Comparison of ENCODE assay signal across 23 cellular contexts in genomic region chr21:46645840-46646239, GRCh38. TPM values are rescaled to one million over a fixed set of nuclear protein-coding genes. Genes with fewer than 3 reads are reported as not detected.
"Had no signal": no experiment of that assay in that cellular context is flagged by ENCODE, and none has a peak within 500 bp of the region (broad histone marks: within the 10 kb centered on the region; RNA-seq: fewer than 3 reads in every experiment).

No MANE protein-coding gene starts in this region.

- H3K9me3 Mint-ChIP-seq: activated CD4-positive, alpha-beta memory T cell treated with anti-CD3 and anti-CD28 coated beads, Interleukin-2, amount 10 ng/mL, durations not matched to agents 7 days and 5 days; activated CD4-positive, alpha-beta T cell treated with anti-CD3 and anti-CD28 coated beads, Interleukin-2, amount 10 ng/mL, durations not matched to agents 7 days and 5 days; activated naive CD4-positive, alpha-beta T cell treated with anti-CD3 and anti-CD28 coated beads for 36 hours; activated T-cell treated with anti-CD3 and anti-CD28 coated beads, Interleukin-2, amount 50 U/mL, for 4 hours; T-helper 1 cell treated with Interleukin-12 subunit alpha and Interleukin-12 subunit beta and Interleukin-4 antibody, amounts not matched to agents 30 μg/mL and 1 μg/mL, for 36 hours had no signal

- ATAC-seq: activated CD4-positive, CD25-positive, alpha-beta regulatory T cell treated with anti-CD3 and anti-CD28 coated beads, Interleukin-2, amount 50 U/mL, for 24 hours; activated T-cell treated with anti-CD3 and anti-CD28 coated beads, Interleukin-2, amount 50 U/mL, for 4 hours; body of pancreas; PC-3 had no signal

- H3K27me3 Mint-ChIP-seq: activated CD4-positive, alpha-beta memory T cell treated with anti-CD3 and anti-CD28 coated beads, Interleukin-2, amount 10 ng/mL, durations not matched to agents 7 days and 5 days; activated CD4-positive, alpha-beta T cell treated with anti-CD3 and anti-CD28 coated beads, Interleukin-2, amount 10 ng/mL, durations not matched to agents 7 days and 5 days had no signal

- H3K27ac ChIP-seq: ascending aorta, body of pancreas, SJSA1 had no signal

- DNase-seq: activated CD4-positive, alpha-beta memory T cell treated with anti-CD3 and anti-CD28 coated beads, Interleukin-2, amount 10 ng/mL, durations not matched to agents 7 days and 5 days; activated CD4-positive, alpha-beta T cell treated with anti-CD3 and anti-CD28 coated beads, Interleukin-2, amount 10 ng/mL, durations not matched to agents 7 days and 5 days; activated gamma-delta T cell; activated naive CD4-positive, alpha-beta T cell treated with anti-CD3 and anti-CD28 coated beads for 36 hours; activated T-cell treated with anti-CD3 and anti-CD28 coated beads, Interleukin-2, amount 50 U/mL, for 4 hours; amniotic stem cell; body of pancreas; central memory CD4-positive, alpha-beta T cell; Kasumi-1; KBM-7; NCI-H1105 treated with DMSO at 0.1 percent for 48 hours; NCI-H1436 treated with DMSO at 0.1 percent for 48 hours; NCI-H2081; NCI-H446; NCI-H524; PC-3; SHP77 had no signal

- H3K27ac Mint-ChIP-seq: activated CD4-positive, alpha-beta memory T cell treated with anti-CD3 and anti-CD28 coated beads, Interleukin-2, amount 10 ng/mL, durations not matched to agents 7 days and 5 days; T-helper 1 cell treated with Interleukin-12 subunit alpha and Interleukin-12 subunit beta and Interleukin-4 antibody, amounts not matched to agents 30 μg/mL and 1 μg/mL, for 36 hours had no signal

- H3K9me3 ChIP-seq: ascending aorta, body of pancreas, SJSA1 had no signal

- H3K4me3 Mint-ChIP-seq: activated CD4-positive, alpha-beta memory T cell treated with anti-CD3 and anti-CD28 coated beads, Interleukin-2, amount 10 ng/mL, durations not matched to agents 7 days and 5 days; activated CD4-positive, alpha-beta T cell treated with anti-CD3 and anti-CD28 coated beads, Interleukin-2, amount 10 ng/mL, durations not matched to agents 7 days and 5 days; activated naive CD4-positive, alpha-beta T cell treated with anti-CD3 and anti-CD28 coated beads for 36 hours; activated T-cell treated with anti-CD3 and anti-CD28 coated beads, Interleukin-2, amount 50 U/mL, for 4 hours; T-helper 1 cell treated with Interleukin-12 subunit alpha and Interleukin-12 subunit beta and Interleukin-4 antibody, amounts not matched to agents 30 μg/mL and 1 μg/mL, for 36 hours had no signal

- H3K4me1 ChIP-seq: ascending aorta, body of pancreas, SJSA1 had no signal

- H3K4me3 ChIP-seq: ascending aorta, body of pancreas, SJSA1 had no signal

RNA-seq across cellular contexts. Expression of gene S100B, which starts 41.0 kb away (rescaled TPM):
- total RNA-seq: activated CD4-positive, alpha-beta memory T cell treated with anti-CD3 and anti-CD28 coated beads, Interleukin-2, amount 10 ng/mL, durations not matched to agents 7 days and 5 days; bronchial epithelial cell; chondrocyte; PC-3; SJSA1 had no signal
